ENCODE assay signal across 21 cellular contexts in the genomic region with DNA sequence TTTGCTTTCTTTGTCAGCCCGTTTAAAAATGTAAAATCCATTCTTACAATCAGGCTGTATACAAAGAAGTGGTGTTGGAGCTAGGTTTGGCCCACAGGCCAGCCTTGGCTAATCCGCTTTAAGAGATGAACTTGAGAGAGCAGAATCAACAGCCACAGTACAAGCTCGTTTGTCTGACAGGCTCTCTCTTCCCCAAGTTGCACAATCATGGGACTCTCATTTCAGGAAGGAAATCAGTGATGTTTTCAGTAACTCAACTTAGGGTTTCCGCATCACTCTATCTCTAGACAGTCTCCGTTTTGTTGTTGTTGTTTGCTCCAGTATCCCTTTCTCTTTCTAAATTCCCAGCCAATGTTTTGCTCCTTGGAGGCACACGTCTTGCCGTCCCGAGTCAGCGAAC.
"Had no signal": no experiment of that assay in that cellular context is flagged by ENCODE, and none has a peak within 500 bp of the region (broad histone marks: within the 10 kb centered on the region; RNA-seq: fewer than 3 reads in every experiment).

No MANE protein-coding gene starts in this region.

- H3K4me1 ChIP-seq: lower lobe of right lung, psoas muscle, spleen, tibial nerve, upper lobe of right lung, uterus had no signal

- H3K36me3 ChIP-seq: lower lobe of right lung, ovary, spleen, thoracic aorta, tibial nerve, upper lobe of right lung, uterus had no signal

- H3K9me3 ChIP-seq: lower lobe of right lung, ovary, psoas muscle, thoracic aorta, upper lobe of right lung, uterus had no signal

- DNase-seq: dermis blood vessel endothelial cell; effector memory CD8-positive, alpha-beta T cell; hypothalamus; immature natural killer cell; left ventricle myocardium superior; lower lobe of right lung; natural killer cell; occipital lobe; ovary; posterior cingulate gyrus; psoas muscle; right cardiac atrium; spleen; stimulated activated CD4-positive, alpha-beta T cell treated with anti-CD3 and anti-CD28 coated beads, Interleukin-4, amount 100 ng/mL, for 4 hours; stimulated activated naive CD8-positive, alpha-beta T cell treated with anti-CD3 and anti-CD28 coated beads, Interleukin-15, Interleukin-2, amounts not matched to agents 100 U/mL and 50 U/mL, for 24 hours; upper lobe of right lung; uterus had no signal

- H3K27me3 ChIP-seq: ovary, tibial nerve, uterus had no signal

- H3K4me3 ChIP-seq: coronary artery, lower lobe of right lung, ovary, psoas muscle, skin epidermis, spleen, thoracic aorta, tibial nerve, upper lobe of right lung, uterus had no signal

- H3K27ac ChIP-seq: coronary artery, lower lobe of right lung, ovary, psoas muscle, skin epidermis, spleen, thoracic aorta, tibial nerve, upper lobe of right lung, uterus had no signal
